ENCODE assay signal across 18 cellular contexts in the genomic region with DNA sequence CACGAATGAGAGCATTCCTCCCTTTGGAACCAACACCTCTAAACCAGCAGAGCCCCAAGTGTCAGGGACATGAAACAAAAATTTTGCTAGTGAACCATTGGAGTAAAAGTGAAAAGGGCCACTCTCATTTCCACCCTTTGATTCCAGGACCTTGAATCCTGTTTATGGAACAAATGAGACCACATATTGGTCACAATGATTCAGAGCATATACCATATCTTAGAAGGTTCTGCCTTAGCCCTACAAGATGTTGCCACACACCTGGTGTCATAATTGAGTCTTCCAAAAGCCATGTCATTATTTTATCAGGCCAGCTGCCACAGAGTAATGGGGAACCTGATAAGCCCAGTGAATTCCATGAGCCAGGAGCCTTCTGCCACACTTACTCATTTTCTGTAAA.
"Had no signal": no experiment of that assay in that cellular context is flagged by ENCODE, and none has a peak within 500 bp of the region (broad histone marks: within the 10 kb centered on the region; RNA-seq: fewer than 3 reads in every experiment).

No MANE protein-coding gene starts in this region.

- DNase-seq: KBM-7, MV-4-11, NCI-H1048, NCI-H1105, NCI-H1417, NCI-H1436 treated with DMSO at 0.1 percent for 48 hours, NCI-H1694, NCI-H187 treated with DMSO at 0.1 percent for 48 hours, NCI-H2029 treated with DMSO at 0.1 percent for 48 hours, NCI-H226, NCI-H446, NCI-H510A, NCI-H524 treated with DMSO at 0.1 percent for 48 hours, NCI-H69, NCI-H774, Right ventricle myocardium superior, RPMI8226, SIG-M5 had no signal
